17 cellular contexts compared by ENCODE assay signal in the genomic region with DNA sequence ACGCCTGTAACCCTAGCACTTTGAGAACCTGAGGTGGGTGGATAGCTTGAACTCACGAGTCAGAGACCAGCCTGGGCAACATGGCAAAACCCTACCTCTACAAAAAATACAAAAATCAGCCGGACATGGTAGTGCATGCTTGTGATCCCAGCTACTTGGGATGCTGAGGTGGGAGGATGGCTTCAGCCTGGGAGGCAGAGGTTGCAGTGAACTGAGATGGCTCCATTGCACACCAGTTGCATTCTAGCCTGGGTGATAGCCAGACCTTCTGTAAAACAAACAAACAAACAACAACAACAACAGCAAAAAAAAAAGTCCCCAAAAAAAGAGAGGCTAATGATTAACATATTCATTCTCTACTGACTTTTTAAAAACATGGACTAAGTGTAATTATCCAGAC.
DNase-seq lines count a peak whose midpoint lies in the region; ATAC-seq, FAIRE-seq and TF ChIP-seq lines count a peak whose summit lies in the region.
"Had no signal": no experiment of that assay in that cellular context is flagged by ENCODE, and none has a peak within 500 bp of the region (broad histone marks: within the 10 kb centered on the region; RNA-seq: fewer than 3 reads in every experiment).

No MANE protein-coding gene starts in this region.

- FAIRE-seq in pancreas (lab: Jason Lieb, UNC), result no peak
- FAIRE-seq: D721Med, G401.6, GM12892 had no signal

- H3K27ac ChIP-seq in GM23338 (ENCODE audit: low read depth), result no peak overlapping the region
- H3K27ac ChIP-seq in iPS-18a (ENCODE audit: low read length), result peak overlapping the region; percentile 13
- H3K27ac ChIP-seq in upper lobe of right lung, result no peak overlapping the region
- no peak overlapping the region for H3K27ac ChIP-seq in pancreas
- H3K27ac ChIP-seq: BLaER1 treated with 17β-estradiol and CSF1 and Interleukin-3, amounts not matched to agents 10 nM and 100 nM had no signal

- peaks cover 35% of the 10 kb centered on the region for H3K4me1 Mint-ChIP-seq in GM23338

- no peaks in the 10 kb centered on the region for H3K27me3 Mint-ChIP-seq in GM23338 (ENCODE audit: insufficient read depth, low read depth, poor library complexity)
- H3K27me3 Mint-ChIP-seq: CD4-positive, alpha-beta memory T cell had no signal

- H3K9me3 ChIP-seq in iPS-18a (ENCODE audit: control insufficient read depth, low read depth, low read length) (no peaks in the 10 kb centered on the region), upper lobe of right lung (no peaks in the 10 kb centered on the region), pancreas (no peaks in the 10 kb centered on the region)
- H3K9me3 ChIP-seq: BLaER1 treated with 17β-estradiol and CSF1 and Interleukin-3, amounts not matched to agents 10 nM and 100 nM; HAP-1 had no signal

- H3K9me3 Mint-ChIP-seq in GM23338, result no peaks in the 10 kb centered on the region
- H3K9me3 Mint-ChIP-seq: CD4-positive, alpha-beta memory T cell had no signal

- H3F3A ChIP-seq in GM23338 (replicated peaks; ENCODE audit: low read depth), result no peaks in the 10 kb centered on the region

- no peak overlapping the region for H2AFZ ChIP-seq in GM23338

- no peak overlapping the region for H3K9ac ChIP-seq in iPS-18a (ENCODE audit: low read length)
- H3K9ac ChIP-seq: BLaER1 treated with 17β-estradiol and CSF1 and Interleukin-3, amounts not matched to agents 10 nM and 100 nM had no signal

- H4K20me1 ChIP-seq in GM23338 (replicated peaks; ENCODE audit: insufficient read depth), result no peaks in the 10 kb centered on the region

- peaks cover 20% of the 10 kb centered on the region for H3K36me3 Mint-ChIP-seq in GM23338 (ENCODE audit: low read depth)

- no peak overlapping the region for H3K4me3 ChIP-seq in GM23338
- no peak overlapping the region for H3K4me3 ChIP-seq in iPS-18a (ENCODE audit: low read length)
- no peak overlapping the region for H3K4me3 ChIP-seq in upper lobe of right lung
- no peak overlapping the region for H3K4me3 ChIP-seq in pancreas
- H3K4me3 ChIP-seq: BLaER1 treated with 17β-estradiol and CSF1 and Interleukin-3, amounts not matched to agents 10 nM and 100 nM; HAP-1 had no signal

- H3K4me3 Mint-ChIP-seq in GM23338, result no peak overlapping the region
- H3K4me3 Mint-ChIP-seq: CD4-positive, alpha-beta memory T cell had no signal

- 82 to 89% methylated on average over 3 of the region's 3 CpGs for WGBS in pancreas, 2 donors

- DNase-seq in GM23338 (ENCODE audit: low spot score), result no peak
- DNase-seq in NCI-H69 (lab: John Stamatoyannopoulos, UW), result peak; percentile 60
- no peak for DNase-seq in upper lobe of right lung
- no peak for DNase-seq in pancreas
- no peak for DNase-seq in OCI-M2 (lab: John Stamatoyannopoulos, UW; ENCODE audit: unreplicated experiment)
- DNase-seq: ACHN; CD4-positive, alpha-beta memory T cell; EL; GOT3; IMR-90 had no signal

- intact Hi-C loops in upper lobe of right lung (cut with DNase I) (no loop called here), pancreas (cut with DNase I) (no loop called here)

- ATAC-seq in GM23338 (no peak; the same call in 2 of the 3 replicates), upper lobe of right lung (peak; percentile 56), HG02884 (IDR thresholded peaks at IDR 0.05; ENCODE audit: unreplicated experiment) (no peak), pancreas (no peak)

- no peak overlapping the region for H3K4me2 ChIP-seq in GM23338

- no peaks in the 10 kb centered on the region for H3K9me2 ChIP-seq in GM23338 (ENCODE audit: insufficient read depth)

- H3K36me3 ChIP-seq in GM23338 (ENCODE audit: insufficient read depth) (no peaks in the 10 kb centered on the region), iPS-18a (ENCODE audit: control insufficient read depth, low read depth, low read length) (no peaks in the 10 kb centered on the region), upper lobe of right lung (no peaks in the 10 kb centered on the region), pancreas (no peaks in the 10 kb centered on the region)
- H3K36me3 ChIP-seq: HAP-1 had no signal

- H3K27ac Mint-ChIP-seq in GM23338, result peak overlapping the region; percentile 23; the same call in 1 of the 2 replicates

- peaks cover 14% of the 10 kb centered on the region for H3K79me2 ChIP-seq in GM23338 (replicated peaks; ENCODE audit: insufficient read depth)

- H3K4me1 ChIP-seq in GM23338 (ENCODE audit: insufficient read depth), result peaks cover 18% of the 10 kb centered on the region; the same call in 1 of the 2 replicates
- peaks cover 17% of the 10 kb centered on the region for H3K4me1 ChIP-seq in iPS-18a (ENCODE audit: control insufficient read depth, low read depth, low read length)
- no peaks in the 10 kb centered on the region for H3K4me1 ChIP-seq in upper lobe of right lung
- H3K4me1 ChIP-seq in pancreas, result no peaks in the 10 kb centered on the region
- H3K4me1 ChIP-seq: HAP-1 had no signal

- no peaks in the 10 kb centered on the region for H3K27me3 ChIP-seq in GM23338 (ENCODE audit: insufficient read depth)
- no peaks in the 10 kb centered on the region for H3K27me3 ChIP-seq in iPS-18a (ENCODE audit: control insufficient read depth, insufficient read depth, low read length)
- H3K27me3 ChIP-seq in upper lobe of right lung, result no peaks in the 10 kb centered on the region
- no peaks in the 10 kb centered on the region for H3K27me3 ChIP-seq in pancreas
- H3K27me3 ChIP-seq: BLaER1 treated with 17β-estradiol and CSF1 and Interleukin-3, amounts not matched to agents 10 nM and 100 nM had no signal

- TF ChIP-seq CTCF in GM23338 (conservative IDR thresholded peaks at IDR 0.05; ENCODE audit: low read depth in 2 of 2), result no peak
- TF ChIP-seq CTCF in upper lobe of right lung (IDR thresholded peaks at IDR 0.05), result no peak
- no peak for TF ChIP-seq CTCF in pancreas (IDR thresholded peaks at IDR 0.05)

TF ChIP-seq in GM23338, 12 proteins besides CTCF, POLR2A, EP300 and RAD21:
- TF ChIP-seq ZNF114 (CRISPR knock-in tag; IDR thresholded peaks at IDR 0.05), result no peak
- no peak for TF ChIP-seq CREB1 (CRISPR knock-in tag; IDR thresholded peaks at IDR 0.05; ENCODE audit: low read depth)
- TF ChIP-seq, protein P1, sequence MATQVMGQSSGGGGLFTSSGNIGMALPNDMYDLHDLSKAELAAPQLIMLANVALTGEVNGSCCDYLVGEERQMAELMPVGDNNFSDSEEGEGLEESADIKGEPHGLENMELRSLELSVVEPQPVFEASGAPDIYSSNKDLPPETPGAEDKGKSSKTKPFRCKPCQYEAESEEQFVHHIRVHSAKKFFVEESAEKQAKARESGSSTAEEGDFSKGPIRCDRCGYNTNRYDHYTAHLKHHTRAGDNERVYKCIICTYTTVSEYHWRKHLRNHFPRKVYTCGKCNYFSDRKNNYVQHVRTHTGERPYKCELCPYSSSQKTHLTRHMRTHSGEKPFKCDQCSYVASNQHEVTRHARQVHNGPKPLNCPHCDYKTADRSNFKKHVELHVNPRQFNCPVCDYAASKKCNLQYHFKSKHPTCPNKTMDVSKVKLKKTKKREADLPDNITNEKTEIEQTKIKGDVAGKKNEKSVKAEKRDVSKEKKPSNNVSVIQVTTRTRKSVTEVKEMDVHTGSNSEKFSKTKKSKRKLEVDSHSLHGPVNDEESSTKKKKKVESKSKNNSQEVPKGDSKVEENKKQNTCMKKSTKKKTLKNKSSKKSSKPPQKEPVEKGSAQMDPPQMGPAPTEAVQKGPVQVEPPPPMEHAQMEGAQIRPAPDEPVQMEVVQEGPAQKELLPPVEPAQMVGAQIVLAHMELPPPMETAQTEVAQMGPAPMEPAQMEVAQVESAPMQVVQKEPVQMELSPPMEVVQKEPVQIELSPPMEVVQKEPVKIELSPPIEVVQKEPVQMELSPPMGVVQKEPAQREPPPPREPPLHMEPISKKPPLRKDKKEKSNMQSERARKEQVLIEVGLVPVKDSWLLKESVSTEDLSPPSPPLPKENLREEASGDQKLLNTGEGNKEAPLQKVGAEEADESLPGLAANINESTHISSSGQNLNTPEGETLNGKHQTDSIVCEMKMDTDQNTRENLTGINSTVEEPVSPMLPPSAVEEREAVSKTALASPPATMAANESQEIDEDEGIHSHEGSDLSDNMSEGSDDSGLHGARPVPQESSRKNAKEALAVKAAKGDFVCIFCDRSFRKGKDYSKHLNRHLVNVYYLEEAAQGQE (IDR thresholded peaks at IDR 0.05; ENCODE audit: unreplicated experiment), result no peak
- no peak for TF ChIP-seq POLR2AphosphoS5 (IDR thresholded peaks at IDR 0.05; ENCODE audit: low read depth)
- TF ChIP-seq JUNB (IDR thresholded peaks at IDR 0.05; ENCODE audit: unreplicated experiment), result no peak
- TF ChIP-seq EZH2phosphoT487 (IDR thresholded peaks at IDR 0.05; ENCODE audit: unreplicated experiment), result no peak
TF ChIP-seq in GM23338: peak in this region for 0.
